ENCODE assay signal across 13 cellular contexts in genomic region chr16:85984947-85985451, GRCh38.
DNase-seq lines count a peak whose midpoint lies in the region; ATAC-seq, FAIRE-seq and TF ChIP-seq lines count a peak whose summit lies in the region.
"Had no signal": no experiment of that assay in that cellular context is flagged by ENCODE, and none has a peak within 500 bp of the region (broad histone marks: within the 10 kb centered on the region; RNA-seq: fewer than 3 reads in every experiment).

No MANE protein-coding gene starts in this region.

- ATAC-seq in HG02870 (IDR thresholded peaks at IDR 0.05; ENCODE audit: unreplicated experiment), result no peak
- no peak for ATAC-seq in HG02885 (IDR thresholded peaks at IDR 0.05; ENCODE audit: poor library complexity, unreplicated experiment)
- ATAC-seq: Panc1 had no signal

- TF ChIP-seq CTCF in dorsolateral prefrontal cortex (IDR thresholded peaks at IDR 0.05 in 54 of 56, conservative IDR thresholded peaks at IDR 0.05 in 2 of 56; ENCODE audit: low read depth in 1 of 56, partially characterized antibody in 56 of 56), result no peak

- H3K27me3 ChIP-seq in dorsolateral prefrontal cortex, result peaks cover 0 to 48% (median 12%) of the 10 kb centered on the region in 45 donors
- H3K27me3 ChIP-seq: adrenal gland, thyroid gland had no signal

- no peak overlapping the region for H3K4me3 ChIP-seq in dorsolateral prefrontal cortex
- H3K4me3 ChIP-seq: adrenal gland, coronary artery, thyroid gland had no signal

- no peak for DNase-seq in GM12892 (ENCODE audit: insufficient read length)
- DNase-seq in NOMO-1 (lab: John Stamatoyannopoulos, UW; ENCODE audit: unreplicated experiment in 2 of 2), result peak; percentile 69 to 88
- peak; percentile 54 for DNase-seq in cardiac septum (ENCODE audit: low spot score)
- peak; percentile 88 for DNase-seq in posterior vena cava (ENCODE audit: low spot score)
- no peak for DNase-seq in dorsolateral prefrontal cortex
- DNase-seq in stimulated activated naive CD4-positive, alpha-beta T cell treated with Interleukin-2 at 50 U/mL for 16 hours (lab: John Stamatoyannopoulos, UW), result no peak
- DNase-seq: COR-L47, thyroid gland had no signal

- H3K27ac ChIP-seq in dorsolateral prefrontal cortex, result no peak overlapping the region
- H3K27ac ChIP-seq: coronary artery, thyroid gland had no signal

- intact Hi-C loops in cardiac septum (cut with DNase I), result no loop called here
- intact Hi-C loops in posterior vena cava (cut with DNase I), result loop anchor here in 1 of 2 donors (10.0 kb wide), 1 partner anchor 160 kb away; no protein-coding TSS in a partner anchor
- intact Hi-C loops in dorsolateral prefrontal cortex (cut with DNase I), result loop anchor here (10.0 kb wide), 1 partner anchor 160 kb away; no protein-coding TSS in a partner anchor

- no peak for TF ChIP-seq POLR2A in GM12892 (IDR thresholded peaks at IDR 0.05; ENCODE audit: low read depth, low read length)

- peak; percentile 69 for FAIRE-seq in GM12892 (lab: Jason Lieb, UNC)

Comparison
In these comparisons a context has a peak if more than half of its experiments do, and no peak if none do; other contexts are left out.
1. DNase-seq: peak in NOMO-1 (2 of 2), cardiac septum (single experiment) and posterior vena cava (single experiment); none in GM12892 (single experiment), dorsolateral prefrontal cortex (0 of 10) and stimulated activated naive CD4-positive, alpha-beta T cell treated with Interleukin-2 at 50 U/mL for 16 hours (single experiment).